13 cellular contexts compared by ENCODE assay signal in genomic region chr10:49379596-49380410, GRCh38. TPM values are rescaled to one million over a fixed set of nuclear protein-coding genes. Genes with fewer than 3 reads are reported as not detected.
DNase-seq lines count a peak whose midpoint lies in the region; ATAC-seq and TF ChIP-seq lines count a peak whose summit lies in the region.
"Had no signal": no experiment of that assay in that cellular context is flagged by ENCODE, and none has a peak within 500 bp of the region (broad histone marks: within the 10 kb centered on the region; RNA-seq: fewer than 3 reads in every experiment).

No MANE protein-coding gene starts in this region.

- no peak overlapping the region for H3K4me3 Mint-ChIP-seq in progenitor cell of endocrine pancreas (ENCODE audit: low read depth)
- H3K4me3 Mint-ChIP-seq: activated naive CD8-positive, alpha-beta T cell treated with anti-CD3 and anti-CD28 coated beads, Interleukin-2, amount 10 ng/mL, durations not matched to agents 7 days and 5 days had no signal

- H3K9me3 Mint-ChIP-seq in progenitor cell of endocrine pancreas (ENCODE audit: low read depth) = no peaks in the 10 kb centered on the region
- H3K9me3 Mint-ChIP-seq: activated naive CD8-positive, alpha-beta T cell treated with anti-CD3 and anti-CD28 coated beads, Interleukin-2, amount 10 ng/mL, durations not matched to agents 7 days and 5 days had no signal

- TF ChIP-seq CTCF in GM12872 (IDR thresholded peaks at IDR 0.05; ENCODE audit: insufficient read depth, low read depth, low read length) (peak; percentile 63), epithelial cell of proximal tubule (conservative IDR thresholded peaks at IDR 0.05; ENCODE audit: low read depth, low read length) (peak; percentile 35), progenitor cell of endocrine pancreas (IDR thresholded peaks at IDR 0.05; ENCODE audit: unreplicated experiment) (peak; percentile 32)

- DNase-seq in NCI-H460 (ENCODE audit: extremely low read depth, low read depth) = peak; percentile 8
- no peak for DNase-seq in epithelial cell of proximal tubule (ENCODE audit: low read depth)
- no peak for DNase-seq in progenitor cell of endocrine pancreas (ENCODE audit: low spot score, unreplicated experiment)
- DNase-seq in foreskin melanocyte = no peak
- DNase-seq in SW 1271 (lab: John Stamatoyannopoulos, UW) = no peak
- no peak for DNase-seq in stimulated activated CD4-positive, alpha-beta T cell treated with anti-CD3 and anti-CD28 coated beads, Interleukin-1b, Interleukin-23, amount 100 ng/mL, for 48 hours
- DNase-seq: activated CD4-positive, alpha-beta T cell treated with anti-CD3 and anti-CD28 coated beads for 48 hours; activated naive CD8-positive, alpha-beta T cell treated with anti-CD3 and anti-CD28 coated beads, Interleukin-2, amount 10 ng/mL, durations not matched to agents 7 days and 5 days; retina had no signal

- H3K4me1 Mint-ChIP-seq in progenitor cell of endocrine pancreas (ENCODE audit: low read depth) = no peaks in the 10 kb centered on the region
- H3K4me1 Mint-ChIP-seq: activated naive CD8-positive, alpha-beta T cell treated with anti-CD3 and anti-CD28 coated beads, Interleukin-2, amount 10 ng/mL, durations not matched to agents 7 days and 5 days had no signal

- H3K36me3 Mint-ChIP-seq in progenitor cell of endocrine pancreas (ENCODE audit: insufficient read depth) = no peaks in the 10 kb centered on the region
- H3K36me3 Mint-ChIP-seq: activated naive CD8-positive, alpha-beta T cell treated with anti-CD3 and anti-CD28 coated beads, Interleukin-2, amount 10 ng/mL, durations not matched to agents 7 days and 5 days had no signal

- H3K27ac Mint-ChIP-seq in progenitor cell of endocrine pancreas = no peak overlapping the region
- H3K27ac Mint-ChIP-seq: activated naive CD8-positive, alpha-beta T cell treated with anti-CD3 and anti-CD28 coated beads, Interleukin-2, amount 10 ng/mL, durations not matched to agents 7 days and 5 days had no signal

- no peak overlapping the region for H3K4me3 ChIP-seq in epithelial cell of proximal tubule (ENCODE audit: low read depth, low read length)

- no peak for ATAC-seq in HG03378 (IDR thresholded peaks at IDR 0.05; ENCODE audit: unreplicated experiment)

- peaks cover 50% of the 10 kb centered on the region for H3K27me3 Mint-ChIP-seq in progenitor cell of endocrine pancreas

RNA-seq across cellular contexts. Expression of gene DRGX, which starts 16.1 kb away (rescaled TPM):
- total RNA-seq in NCI-H460 (2014; rRNA removed; shearing (Covaris generic)) = not detected in 2 replicates
- not detected in 2 replicates for polyA plus RNA-seq in NCI-H460 (2014; cell fraction: nucleus; rRNA removed)
- not detected in 2 replicates for total RNA-seq in epithelial cell of proximal tubule
- total RNA-seq in progenitor cell of endocrine pancreas = not detected in 2 replicates
- total RNA-seq: activated naive CD8-positive, alpha-beta T cell treated with anti-CD3 and anti-CD28 coated beads, Interleukin-2, amount 10 ng/mL, durations not matched to agents 7 days and 5 days; lower leg skin; M059J had no signal
